In genomic region chr7:12864470-12865046, GRCh38 we compare ENCODE assay signal across 1 cellular context.
TF ChIP-seq lines count a peak whose summit lies in the region.

No MANE protein-coding gene starts in this region.

TF ChIP-seq in HepG2, 621 proteins besides CTCF, POLR2A, EP300 and RAD21 (continued from another document):
- TF ChIP-seq ZNF280B (CRISPR knock-in tag; IDR thresholded peaks at IDR 0.05; ENCODE audit: borderline replicate concordance), result no peak
- TF ChIP-seq HIC2 (CRISPR knock-in tag; IDR thresholded peaks at IDR 0.05; ENCODE audit: low read depth), result no peak
- no peak for TF ChIP-seq KDM4B (CRISPR knock-in tag; IDR thresholded peaks at IDR 0.05)
